In genomic region chr17:2138768-2139167, GRCh38 we compare ENCODE assay signal across 1 cellular context.
TF ChIP-seq lines count a peak whose summit lies in the region.

No MANE protein-coding gene starts in this region.

TF ChIP-seq in HEK293, 187 proteins besides CTCF, POLR2A, EP300 and RAD21 (continued from another document):
- TF ChIP-seq ZNF560 (tag by site-specific recombination; IDR thresholded peaks at IDR 0.05; ENCODE audit: borderline replicate concordance) (no peak), ZNF558 (tag by site-specific recombination; IDR thresholded peaks at IDR 0.05) (no peak), ZNF747 (tag by site-specific recombination; IDR thresholded peaks at IDR 0.05) (no peak)
